In the genomic region with DNA sequence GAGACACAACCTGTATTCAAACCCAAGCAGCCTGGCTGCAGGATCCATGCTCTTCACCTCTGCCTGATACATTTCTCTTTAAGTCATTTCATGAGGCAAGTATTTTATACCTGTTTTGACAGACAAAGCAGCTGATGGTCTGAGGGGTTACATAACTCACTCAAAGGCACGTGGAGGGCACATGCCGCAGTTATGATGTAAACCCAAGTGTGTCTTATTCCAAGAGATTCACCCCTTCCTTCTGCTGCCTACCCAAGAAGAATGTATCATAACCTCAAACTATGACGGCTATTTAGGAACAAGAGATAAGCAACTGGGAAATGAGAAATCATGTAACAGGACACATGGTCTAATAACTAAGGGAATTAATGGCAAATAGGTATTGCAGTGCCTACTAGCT, we compare ENCODE assay signal across 13 cellular contexts.
"Had no signal": no experiment of that assay in that cellular context is flagged by ENCODE, and none has a peak within 500 bp of the region (broad histone marks: within the 10 kb centered on the region; RNA-seq: fewer than 3 reads in every experiment).

No MANE protein-coding gene starts in this region.

- H3K4me3 Mint-ChIP-seq: memory B cell; nephron; stimulated activated effector memory CD8-positive, alpha-beta T cell treated with anti-CD3 and anti-CD28 coated beads, Interleukin-12 subunit alpha, Interleukin-12 subunit beta, amount 100 ng/mL, for 72 hours had no signal

- H3K4me1 Mint-ChIP-seq: memory B cell; nephron; stimulated activated effector memory CD8-positive, alpha-beta T cell treated with anti-CD3 and anti-CD28 coated beads, Interleukin-12 subunit alpha, Interleukin-12 subunit beta, amount 100 ng/mL, for 72 hours had no signal

- H3K36me3 ChIP-seq: adrenal gland, esophagus muscularis mucosa, left lung, ovary, thyroid gland had no signal

- H3K9me3 ChIP-seq: adrenal gland, esophagus muscularis mucosa, left lung, ovary, thyroid gland had no signal

- H3K27ac Mint-ChIP-seq: memory B cell; nephron; stimulated activated effector memory CD8-positive, alpha-beta T cell treated with anti-CD3 and anti-CD28 coated beads, Interleukin-12 subunit alpha, Interleukin-12 subunit beta, amount 100 ng/mL, for 72 hours had no signal

- H3K36me3 Mint-ChIP-seq: memory B cell; stimulated activated effector memory CD8-positive, alpha-beta T cell treated with anti-CD3 and anti-CD28 coated beads, Interleukin-12 subunit alpha, Interleukin-12 subunit beta, amount 100 ng/mL, for 72 hours had no signal

- H3K4me3 ChIP-seq: adrenal gland, esophagus muscularis mucosa, left lung, ovary, thyroid gland had no signal

- H3K4me1 ChIP-seq: adrenal gland, foreskin keratinocyte, left lung, thyroid gland had no signal

- H3K27me3 Mint-ChIP-seq: memory B cell had no signal

- H3K9me3 Mint-ChIP-seq: memory B cell; nephron; stimulated activated effector memory CD8-positive, alpha-beta T cell treated with anti-CD3 and anti-CD28 coated beads, Interleukin-12 subunit alpha, Interleukin-12 subunit beta, amount 100 ng/mL, for 72 hours had no signal

- ATAC-seq: foreskin keratinocyte; left lung; stimulated activated effector memory CD8-positive, alpha-beta T cell treated with anti-CD3 and anti-CD28 coated beads, Interleukin-12 subunit alpha, Interleukin-12 subunit beta, amount 100 ng/mL, for 72 hours had no signal

- DNase-seq: activated naive CD4-positive, alpha-beta T cell treated with anti-CD3 and anti-CD28 coated beads, Interleukin-2, amount 50 U/mL, for 16 hours; activated T-cell treated with anti-CD3 and anti-CD28 coated beads, Interleukin-2, amount 50 U/mL, for 1 hour; adrenal gland; head of caudate nucleus; left lung; ovary; T-helper 2 cell; thyroid gland had no signal

- H3K27me3 ChIP-seq: adrenal gland, esophagus muscularis mucosa, foreskin keratinocyte, left lung, ovary, thyroid gland had no signal

- H3K27ac ChIP-seq: adrenal gland, esophagus muscularis mucosa, foreskin keratinocyte, left lung, ovary, thyroid gland had no signal
